In the genomic region with DNA sequence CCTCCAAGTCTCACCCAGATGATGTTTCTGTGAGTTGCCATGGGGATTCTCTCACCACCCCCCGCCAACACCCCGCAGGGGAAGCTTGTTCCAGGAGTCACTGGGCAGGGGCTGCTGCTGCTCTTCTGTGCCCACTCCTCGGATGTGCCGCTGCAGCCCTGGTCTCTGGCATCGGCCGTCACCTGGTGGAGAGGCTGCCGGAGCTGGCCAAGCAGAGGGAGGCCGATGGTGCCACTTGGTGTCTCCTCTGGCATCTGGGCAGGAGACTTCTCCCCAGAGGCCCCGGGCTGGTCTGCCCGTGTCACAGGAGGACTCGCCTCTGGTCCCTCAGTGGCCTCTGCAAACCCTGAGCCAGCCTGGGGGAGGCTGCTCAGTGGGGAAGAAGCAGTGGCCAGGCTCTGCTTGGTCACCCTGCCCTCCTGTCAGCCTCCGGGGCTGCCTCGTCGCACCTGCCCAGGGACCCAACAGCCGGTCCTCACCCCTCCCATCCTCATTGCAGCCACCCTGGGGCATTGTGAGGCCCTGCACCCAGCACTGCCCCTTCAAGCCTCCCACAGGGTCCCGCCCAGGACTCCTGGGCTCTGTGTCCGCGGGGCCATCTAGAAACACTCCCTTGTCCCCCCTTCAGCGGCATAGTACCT, we compare ENCODE assay signal across 10 cellular contexts. TPM values are rescaled to one million over a fixed set of nuclear protein-coding genes. Genes with fewer than 3 reads are reported as not detected.
A peak's percentile ranks its signal among the peaks of the same experiment; 100 is the strongest.
DNase-seq lines count a peak whose midpoint lies in the region; ATAC-seq and TF ChIP-seq lines count a peak whose summit lies in the region.
"Had no signal": no experiment of that assay in that cellular context is flagged by ENCODE, and none has a peak within 500 bp of the region (broad histone marks: within the 10 kb centered on the region; RNA-seq: fewer than 3 reads in every experiment).

No MANE protein-coding gene starts in this region.

- H3K27ac ChIP-seq in brain microvascular endothelial cell: no peak overlapping the region
- H3K27ac ChIP-seq: neural progenitor cell had no signal

- in situ Hi-C loops in brain microvascular endothelial cell (cut with HindIII; ENCODE audit: low pct_ligation_motif_present, low sequenced_read_pairs): no loop called here

- POLR2A ChIA-PET in naive thymus-derived CD8-positive, alpha-beta T cell (lab: Charles Lee): interaction anchor here (0.6 to 3.7 kb wide), 16 partner anchors 9 to 273 kb away, joined by 3 to 48 read pairs (median 5); a partner anchor contains a TSS

- no peaks in the 10 kb centered on the region for H3K27me3 Mint-ChIP-seq in activated T-cell treated with anti-CD3 and anti-CD28 coated beads, Interleukin-2, amount 50 U/mL, for 4 hours (ENCODE audit: low read depth)
- H3K27me3 Mint-ChIP-seq in naive thymus-derived CD8-positive, alpha-beta T cell: no peaks in the 10 kb centered on the region

- H3K9me3 Mint-ChIP-seq in activated T-cell treated with anti-CD3 and anti-CD28 coated beads, Interleukin-2, amount 50 U/mL, for 4 hours: no peaks in the 10 kb centered on the region
- no peaks in the 10 kb centered on the region for H3K9me3 Mint-ChIP-seq in naive thymus-derived CD8-positive, alpha-beta T cell
- H3K9me3 Mint-ChIP-seq: neural progenitor cell had no signal

- H3K4me1 Mint-ChIP-seq in activated T-cell treated with anti-CD3 and anti-CD28 coated beads, Interleukin-2, amount 50 U/mL, for 4 hours (ENCODE audit: low read depth): peaks cover 60% of the 10 kb centered on the region
- H3K4me1 Mint-ChIP-seq in naive thymus-derived CD8-positive, alpha-beta T cell: peaks cover 42 to 73% (median 68%) of the 10 kb centered on the region in 4 donors

- no peaks in the 10 kb centered on the region for H3K27me3 ChIP-seq in brain microvascular endothelial cell (replicated peaks)

- H3K4me3 Mint-ChIP-seq in activated T-cell treated with anti-CD3 and anti-CD28 coated beads, Interleukin-2, amount 50 U/mL, for 4 hours: peak overlapping the region; percentile 84
- peak overlapping the region; percentile 86 to 99 (median 94) for H3K4me3 Mint-ChIP-seq in naive thymus-derived CD8-positive, alpha-beta T cell

- peak; percentile 60 for DNase-seq in COLO668 (lab: John Stamatoyannopoulos, UW; ENCODE audit: unreplicated experiment)
- DNase-seq in activated T-cell treated with anti-CD3 and anti-CD28 coated beads, Interleukin-2, amount 50 U/mL, for 4 hours: no peak
- DNase-seq in naive thymus-derived CD8-positive, alpha-beta T cell: peak in 8 of 10 donors; percentile 32 to 73 (median 59)
- no peak for DNase-seq in NCI-H1436 (lab: John Stamatoyannopoulos, UW)
- DNase-seq in epidermal melanocyte (ENCODE audit: insufficient read length, low spot score): no peak
- DNase-seq in brain microvascular endothelial cell: no peak
- DNase-seq: NCI-H1436 treated with DMSO at 0.1 percent for 48 hours had no signal

- no peaks in the 10 kb centered on the region for H3K36me3 ChIP-seq in brain microvascular endothelial cell (replicated peaks)
- H3K36me3 ChIP-seq: neural progenitor cell had no signal

- no peak for TF ChIP-seq CTCF in brain microvascular endothelial cell (IDR thresholded peaks at IDR 0.05; ENCODE audit: low read depth, low read length, missing control alignments)

- peak overlapping the region; percentile 89 to 100 (median 96) for H3K27ac Mint-ChIP-seq in naive thymus-derived CD8-positive, alpha-beta T cell
- H3K27ac Mint-ChIP-seq: neural progenitor cell had no signal

- no peaks in the 10 kb centered on the region for H3K36me3 Mint-ChIP-seq in activated T-cell treated with anti-CD3 and anti-CD28 coated beads, Interleukin-2, amount 50 U/mL, for 4 hours (ENCODE audit: insufficient read depth)
- peaks cover 0 to 4% (median 0%) of the 10 kb centered on the region in 3 donors for H3K36me3 Mint-ChIP-seq in naive thymus-derived CD8-positive, alpha-beta T cell
- H3K36me3 Mint-ChIP-seq: neural progenitor cell had no signal

- ATAC-seq in HG02571 (IDR thresholded peaks at IDR 0.05; ENCODE audit: unreplicated experiment): peak; percentile 3
- ATAC-seq in activated T-cell treated with anti-CD3 and anti-CD28 coated beads, Interleukin-2, amount 50 U/mL, for 4 hours: peak in 1 of 2 donors; percentile 0
- ATAC-seq in naive thymus-derived CD8-positive, alpha-beta T cell: peak; percentile 6 to 12
- ATAC-seq in HG03108 (IDR thresholded peaks at IDR 0.05; ENCODE audit: unreplicated experiment): no peak

- no peak overlapping the region for H3K4me3 ChIP-seq in brain microvascular endothelial cell (ENCODE audit: low read depth, low read length)
- H3K4me3 ChIP-seq: neural progenitor cell had no signal

RNA-seq across cellular contexts. Expression of a gene that starts 0.4 kb away (rescaled TPM):
- total RNA-seq in activated T-cell treated with anti-CD3 and anti-CD28 coated beads, Interleukin-2, amount 50 U/mL, for 4 hours: 10 to 100 TPM; 44.6 to 57.1 (median 51.1) TPM
- total RNA-seq in naive thymus-derived CD8-positive, alpha-beta T cell: 10 to 100 TPM; 29.2 to 34.6 TPM
- 100 to 1,000 TPM in 1 of 3 donors, 10 to 100 TPM in 2; 58.7 to 105 (median 80.7) TPM for polyA plus RNA-seq in naive thymus-derived CD8-positive, alpha-beta T cell

Comparison
In these comparisons a context has a peak if more than half of its experiments do, and no peak if none do; other contexts are left out.
1. DNase-seq: peak in COLO668 (single experiment) and naive thymus-derived CD8-positive, alpha-beta T cell (8 of 10); none in activated T-cell treated with anti-CD3 and anti-CD28 coated beads, Interleukin-2, amount 50 U/mL, for 4 hours (single experiment), NCI-H1436 (single experiment), epidermal melanocyte (single experiment) and brain microvascular endothelial cell (single experiment).